ENCODE assay signal across 8 cellular contexts in the genomic region with DNA sequence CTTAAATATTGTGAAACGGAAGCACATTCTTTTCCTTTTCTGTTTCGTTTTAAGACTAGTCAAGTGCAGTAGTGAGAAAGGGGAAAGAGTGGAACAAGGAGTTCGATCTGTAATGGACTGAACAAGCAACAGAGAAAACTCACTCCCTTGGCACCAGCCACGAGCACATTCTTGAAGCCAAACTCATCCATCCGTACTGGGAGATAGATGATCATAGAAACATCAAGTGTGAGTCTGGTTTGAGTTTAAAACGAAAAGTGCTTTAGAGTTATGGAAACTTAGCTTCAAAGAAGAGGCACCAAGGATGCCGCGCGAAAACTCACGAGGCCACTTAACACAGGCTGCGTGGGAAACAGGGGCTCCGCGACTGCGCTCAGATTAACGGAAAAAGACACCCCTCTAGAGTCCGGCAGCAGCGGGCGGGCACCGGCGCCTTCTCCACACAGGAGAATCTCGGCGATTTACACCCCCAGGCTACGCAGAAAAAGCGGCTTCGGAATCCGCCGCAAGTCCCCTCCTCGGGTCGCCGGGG. TPM values are rescaled to one million over a fixed set of nuclear protein-coding genes. Genes with fewer than 3 reads are reported as not detected.
A peak's percentile ranks its signal among the peaks of the same experiment; 100 is the strongest.
DNase-seq lines count a peak whose midpoint lies in the region; ATAC-seq and FAIRE-seq lines count a peak whose summit lies in the region.

No MANE protein-coding gene starts in this region.

- no peaks in the 10 kb centered on the region for H3K27me3 Mint-ChIP-seq in activated naive CD4-positive, alpha-beta T cell treated with anti-CD3 and anti-CD28 coated beads for 36 hours (ENCODE audit: low read depth)
- H3K27me3 Mint-ChIP-seq in activated T-cell treated with anti-CD3 and anti-CD28 coated beads, Interleukin-2, amount 50 U/mL, for 4 hours (ENCODE audit: low read depth), result no peaks in the 10 kb centered on the region

- intact Hi-C loops in activated naive CD4-positive, alpha-beta T cell treated with anti-CD3 and anti-CD28 coated beads for 36 hours (cut with micrococcal nuclease), result loop anchor here (5.0 kb wide), 2 partner anchors 751 to 976 kb away; partner anchors contain the start of genes GAK, PCGF3 and TMEM175

- no peak overlapping the region for H3K27ac Mint-ChIP-seq in activated naive CD4-positive, alpha-beta T cell treated with anti-CD3 and anti-CD28 coated beads for 36 hours

- FAIRE-seq in HTR-8/SVneo (lab: Jason Lieb, UNC), result peak; percentile 72

- peak in 1 of 2 donors; percentile 2 for ATAC-seq in activated T-cell treated with anti-CD3 and anti-CD28 coated beads, Interleukin-2, amount 50 U/mL, for 4 hours
- no peak for ATAC-seq in GM18909 (IDR thresholded peaks at IDR 0.05; ENCODE audit: poor library complexity, unreplicated experiment)

- H3K4me3 Mint-ChIP-seq in activated naive CD4-positive, alpha-beta T cell treated with anti-CD3 and anti-CD28 coated beads for 36 hours, result peak overlapping the region; percentile 81
- H3K4me3 Mint-ChIP-seq in activated T-cell treated with anti-CD3 and anti-CD28 coated beads, Interleukin-2, amount 50 U/mL, for 4 hours, result peak overlapping the region; percentile 79

- CTCF ChIA-PET in activated naive CD4-positive, alpha-beta T cell treated with anti-CD3 and anti-CD28 coated beads for 36 hours (lab: Charles Lee), result interaction anchor here (0.7 to 1.9 kb wide), 2 partner anchors 10 to 423 kb away, joined by 3 to 6 read pairs; no protein-coding TSS in a partner anchor

- DNase-seq in activated naive CD4-positive, alpha-beta T cell treated with anti-CD3 and anti-CD28 coated beads for 36 hours, result peak; percentile 32
- DNase-seq in activated naive CD4-positive, alpha-beta T cell treated with Interleukin-2 at 50 U/mL for 16 hours, result no peak
- DNase-seq in HTR-8/SVneo (ENCODE audit: insufficient read length, low spot score) (peak; percentile 54), foreskin melanocyte (peak; percentile 57), non-pigmented ciliary epithelial cell (ENCODE audit: low read depth) (peak; percentile 71), NCI-H187 treated with DMSO at 0.1 percent for 48 hours (lab: John Stamatoyannopoulos, UW) (no peak)
- DNase-seq in activated T-cell treated with anti-CD3 and anti-CD28 coated beads, Interleukin-2, amount 50 U/mL, for 4 hours, result no peak

- no peaks in the 10 kb centered on the region for H3K9me3 Mint-ChIP-seq in activated naive CD4-positive, alpha-beta T cell treated with anti-CD3 and anti-CD28 coated beads for 36 hours
- no peaks in the 10 kb centered on the region for H3K9me3 Mint-ChIP-seq in activated T-cell treated with anti-CD3 and anti-CD28 coated beads, Interleukin-2, amount 50 U/mL, for 4 hours

- H3K4me1 Mint-ChIP-seq in activated naive CD4-positive, alpha-beta T cell treated with anti-CD3 and anti-CD28 coated beads for 36 hours (ENCODE audit: low read depth), result peaks cover 12% of the 10 kb centered on the region
- peaks cover 11% of the 10 kb centered on the region for H3K4me1 Mint-ChIP-seq in activated T-cell treated with anti-CD3 and anti-CD28 coated beads, Interleukin-2, amount 50 U/mL, for 4 hours (ENCODE audit: low read depth)

- no peaks in the 10 kb centered on the region for H3K36me3 Mint-ChIP-seq in activated naive CD4-positive, alpha-beta T cell treated with anti-CD3 and anti-CD28 coated beads for 36 hours (ENCODE audit: low read depth)
- no peaks in the 10 kb centered on the region for H3K36me3 Mint-ChIP-seq in activated T-cell treated with anti-CD3 and anti-CD28 coated beads, Interleukin-2, amount 50 U/mL, for 4 hours (ENCODE audit: insufficient read depth)

RNA-seq across cellular contexts. Expression of gene FAM53A, which starts 0.7 kb away (rescaled TPM):
- 1 to 10 TPM; 2.6 to 3.0 TPM for total RNA-seq in activated naive CD4-positive, alpha-beta T cell treated with anti-CD3 and anti-CD28 coated beads for 36 hours
- total RNA-seq in activated T-cell treated with anti-CD3 and anti-CD28 coated beads, Interleukin-2, amount 50 U/mL, for 4 hours, result 1 to 10 TPM; 1.3 to 4.0 (median 1.6) TPM

RNA-seq across cellular contexts. Expression of gene SLBP, which starts 28.7 kb away (rescaled TPM):
- total RNA-seq in activated naive CD4-positive, alpha-beta T cell treated with anti-CD3 and anti-CD28 coated beads for 36 hours, result 10 to 100 TPM; 75.4 to 77.1 TPM
- 100 to 1,000 TPM; 131 to 171 (median 147) TPM for total RNA-seq in activated T-cell treated with anti-CD3 and anti-CD28 coated beads, Interleukin-2, amount 50 U/mL, for 4 hours

RNA-seq across cellular contexts. Expression of gene TMEM129, which starts 37.7 kb away (rescaled TPM):
- 10 to 100 TPM; 19.0 to 19.8 TPM for total RNA-seq in activated naive CD4-positive, alpha-beta T cell treated with anti-CD3 and anti-CD28 coated beads for 36 hours
- total RNA-seq in activated T-cell treated with anti-CD3 and anti-CD28 coated beads, Interleukin-2, amount 50 U/mL, for 4 hours, result 10 to 100 TPM; 17.4 to 21.8 (median 17.6) TPM

RNA-seq across cellular contexts. Expression of gene TACC3, which starts 37.9 kb away (rescaled TPM):
- 100 to 1,000 TPM; 246 to 264 TPM for total RNA-seq in activated naive CD4-positive, alpha-beta T cell treated with anti-CD3 and anti-CD28 coated beads for 36 hours
- 10 to 100 TPM; 53.1 to 75.0 (median 69.3) TPM for total RNA-seq in activated T-cell treated with anti-CD3 and anti-CD28 coated beads, Interleukin-2, amount 50 U/mL, for 4 hours

Comparison
In these comparisons a context has a peak if more than half of its experiments do, and no peak if none do; other contexts are left out.
1. DNase-seq: peak in activated naive CD4-positive, alpha-beta T cell treated with anti-CD3 and anti-CD28 coated beads for 36 hours (single experiment), HTR-8/SVneo (single experiment), foreskin melanocyte (single experiment) and non-pigmented ciliary epithelial cell (single experiment); none in activated naive CD4-positive, alpha-beta T cell treated with Interleukin-2 at 50 U/mL for 16 hours (single experiment), activated T-cell treated with anti-CD3 and anti-CD28 coated beads, Interleukin-2, amount 50 U/mL, for 4 hours (single experiment) and NCI-H187 treated with DMSO at 0.1 percent for 48 hours (single experiment).